ENCODE assay signal across 8 cellular contexts in the genomic region with DNA sequence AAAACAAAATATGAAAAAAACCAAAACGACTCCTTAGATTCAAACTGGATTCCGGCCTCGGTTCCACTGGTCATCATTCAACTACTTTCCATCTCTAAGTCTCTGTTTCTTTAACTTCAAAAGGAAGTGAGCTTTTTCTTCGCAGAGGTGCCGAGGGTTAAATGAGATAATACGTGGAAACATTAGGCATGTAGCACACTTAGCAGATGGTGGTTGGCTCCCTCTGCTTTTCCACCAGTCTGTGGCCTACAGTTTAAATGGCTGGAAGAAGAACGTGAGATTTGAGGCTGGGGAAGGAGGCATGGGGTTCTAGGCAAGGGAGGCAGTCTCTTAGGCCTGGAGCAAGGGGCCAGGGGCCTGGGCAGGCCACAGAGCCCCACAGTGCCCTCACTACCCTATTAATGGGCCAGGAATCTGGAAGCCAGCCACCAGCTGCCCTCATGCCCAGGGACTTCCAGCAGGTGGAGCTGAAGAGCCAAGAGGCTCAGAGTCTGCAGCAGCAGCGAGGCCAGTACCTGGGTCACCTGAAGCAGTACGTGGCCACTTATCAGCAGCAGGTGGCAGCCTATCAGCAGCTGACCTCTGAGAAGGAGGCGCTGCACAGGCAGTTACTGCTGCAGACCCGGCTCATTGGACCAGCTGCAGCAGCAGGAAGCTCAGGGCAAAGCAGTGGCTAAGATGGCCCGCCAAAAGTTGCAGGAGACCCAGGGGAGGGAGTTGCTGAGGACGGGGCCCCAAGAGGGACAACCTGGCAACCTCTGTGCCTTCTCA. TPM values are rescaled to one million over a fixed set of nuclear protein-coding genes. Genes with fewer than 3 reads are reported as not detected.
A peak's percentile ranks its signal among the peaks of the same experiment; 100 is the strongest.
DNase-seq lines count a peak whose midpoint lies in the region; FAIRE-seq and TF ChIP-seq lines count a peak whose summit lies in the region.
"Not testable (repeated sequence)": the region's sequence is repeated elsewhere in the genome, so short reads cannot be mapped to it uniquely, and the experiment has no call there.

No MANE protein-coding gene starts in this region.

- not testable (repeated sequence) for H3K27ac Mint-ChIP-seq in activated T-cell treated with anti-CD3 and anti-CD28 coated beads, Interleukin-2, amount 50 U/mL, for 24 hours
- peak overlapping the region; percentile 85 for H3K27ac Mint-ChIP-seq in endodermal cell

- H3K4me1 ChIP-seq in endodermal cell (ENCODE audit: control insufficient read depth, insufficient read depth, low read length); liver (ENCODE audit: control insufficient read depth in 4 of 4, insufficient read depth in 4 of 4, low read length in 3 of 4): not testable (repeated sequence)

- TF ChIP-seq CTCF in endodermal cell (conservative IDR thresholded peaks at IDR 0.05), result peak; percentile 95
- peak; percentile 75 for TF ChIP-seq CTCF in liver (IDR thresholded peaks at IDR 0.05; ENCODE audit: low read depth, low read length, missing input control)

- H3K4me3 Mint-ChIP-seq in activated T-cell treated with anti-CD3 and anti-CD28 coated beads, Interleukin-2, amount 50 U/mL, for 24 hours; endodermal cell: not testable (repeated sequence)

- H3K36me3 Mint-ChIP-seq in activated T-cell treated with anti-CD3 and anti-CD28 coated beads, Interleukin-2, amount 50 U/mL, for 24 hours (ENCODE audit: low read depth); endodermal cell (ENCODE audit: low read depth): not testable (repeated sequence)

- H3K36me3 ChIP-seq in endodermal cell (ENCODE audit: control insufficient read depth, insufficient read depth, low read length); liver (ENCODE audit: control insufficient read depth in 4 of 4, insufficient read depth in 3 of 4, low read depth in 1 of 4, low read length in 3 of 4): not testable (repeated sequence)

- H3K4me1 Mint-ChIP-seq in activated T-cell treated with anti-CD3 and anti-CD28 coated beads, Interleukin-2, amount 50 U/mL, for 24 hours (ENCODE audit: low read depth), result peaks cover 11% of the 10 kb centered on the region
- H3K4me1 Mint-ChIP-seq in endodermal cell, result not testable (repeated sequence)

- not testable (repeated sequence) for H3K9me3 Mint-ChIP-seq in activated T-cell treated with anti-CD3 and anti-CD28 coated beads, Interleukin-2, amount 50 U/mL, for 24 hours; endodermal cell

- H3K27ac ChIP-seq in endodermal cell (ENCODE audit: low read depth, low read length); liver (ENCODE audit: low read depth in 1 of 2, low read length in 2 of 2): not testable (repeated sequence)

- H3K27me3 Mint-ChIP-seq in activated T-cell treated with anti-CD3 and anti-CD28 coated beads, Interleukin-2, amount 50 U/mL, for 24 hours; endodermal cell (ENCODE audit: insufficient read depth): not testable (repeated sequence)

- 56 to 57% methylated on average over 11 to 13 of the region's 13 CpGs for WGBS in endodermal cell (ENCODE audit: insufficient coverage in 1 of 2, insufficient read length in 1 of 2), 2 experiments
- 43% methylated on average over 13 of the region's 13 CpGs for WGBS in liver

- H3K9me3 ChIP-seq in endodermal cell (ENCODE audit: control insufficient read depth, low read length); liver (ENCODE audit: control insufficient read depth in 4 of 4, low read length in 3 of 4): not testable (repeated sequence)

- not testable (repeated sequence) for TF ChIP-seq POLR2A in GM12891 (IDR thresholded peaks at IDR 0.05; ENCODE audit: low read depth, low read length)

- FAIRE-seq in GM12891 (lab: Jason Lieb, UNC), result peak; percentile 71

- not testable (repeated sequence) for H3K4me3 ChIP-seq in endodermal cell (ENCODE audit: low read length); liver (ENCODE audit: low read depth in 1 of 3, low read length in 3 of 3)

- not testable (repeated sequence) for H3K27me3 ChIP-seq in endodermal cell (ENCODE audit: control insufficient read depth, insufficient read depth, low read length, poor library complexity, severe bottlenecking); liver (ENCODE audit: control insufficient read depth in 4 of 4, insufficient read depth in 4 of 4, low read length in 3 of 4)

- peak; percentile 85 to 88 for TF ChIP-seq RAD21 in liver (IDR thresholded peaks at IDR 0.05)

- DNase-seq in A172 (ENCODE audit: low spot score), result peak; percentile 69
- DNase-seq in GM12891 (ENCODE audit: insufficient read length, low spot score), result not testable (repeated sequence)
- DNase-seq in NCI-H146 treated with DMSO at 0.1 percent for 48 hours (lab: John Stamatoyannopoulos, UW; ENCODE audit: unreplicated experiment), result peak; percentile 79
- peak; percentile 81 for DNase-seq in SK-MEL-5 (ENCODE audit: low read depth, low spot score)
- DNase-seq in activated T-cell treated with anti-CD3 and anti-CD28 coated beads, Interleukin-2, amount 50 U/mL, for 24 hours, result peak; percentile 82
- DNase-seq in endodermal cell, result peak; percentile 99
- peak; percentile 26 to 51 for DNase-seq in stimulated activated CD4-positive, alpha-beta T cell treated with anti-CD3 and anti-CD28 coated beads, Interleukin-1b, Interleukin-23, amount 100 ng/mL, for 1 hour (ENCODE audit: low read depth in 2 of 2)

- not testable (repeated sequence) for H3K9ac ChIP-seq in endodermal cell (ENCODE audit: extremely low read depth, low read length, poor library complexity, severe bottlenecking); liver (ENCODE audit: low read depth in 1 of 2, low read length in 2 of 2)

- in situ Hi-C loops in SK-MEL-5 (cut with HindIII; ENCODE audit: low pct_unique_long_range_greater_than_20kb, low sequenced_read_pairs), result not testable (repeated sequence)

TF ChIP-seq in liver, 16 proteins besides CTCF, POLR2A, EP300 and RAD21:
- TF ChIP-seq HNF4A (conservative IDR thresholded peaks at IDR 0.05) (peak; percentile 12 to 28), RXRA (IDR thresholded peaks at IDR 0.05) (peak in 1 of 2 donors; percentile 35), SP1 (IDR thresholded peaks at IDR 0.05) (peak; percentile 22)

RNA-seq across cellular contexts. Expression of a gene that starts 27.8 kb away (rescaled TPM):
- total RNA-seq in A172 (2014; rRNA removed; shearing (Covaris generic)), result 82.9 and 90.4 TPM in 2 replicates
- 16.2 TPM for polyA plus RNA-seq in GM12891 (2012; ENCODE audit: low read depth, missing spikeins)
- 88.4 and 99.6 TPM in 2 replicates for total RNA-seq in SK-MEL-5 (2014; rRNA removed; shearing (Covaris generic))
- polyA plus RNA-seq in SK-MEL-5 (2015; cell fraction: cytosol; rRNA removed), result 65.1 and 69.2 TPM in 2 replicates
- polyA plus RNA-seq in SK-MEL-5 (2015; cell fraction: nucleus; rRNA removed), result 28.8 and 29.4 TPM in 2 replicates
- total RNA-seq in endodermal cell (100 to 1,000 TPM in 1 of 2 donors, 10 to 100 TPM in 1; 89.3 to 103 TPM), liver (10 to 100 TPM; 22.8 to 26.6 TPM)
- 100 TPM for polyA plus RNA-seq in endodermal cell (2013, experiment 1 of 2)
- polyA plus RNA-seq in endodermal cell (2013, experiment 2 of 2), result 98.5 TPM
- 10 to 100 TPM; 24.3 to 25.4 TPM for polyA plus RNA-seq in liver

RNA-seq across cellular contexts. Expression of a gene that starts 43.9 kb away (rescaled TPM):
- total RNA-seq in A172 (2014; rRNA removed; shearing (Covaris generic)), result not detected in 2 replicates
- 0.06 TPM for polyA plus RNA-seq in GM12891 (2012; ENCODE audit: low read depth, missing spikeins)
- total RNA-seq in SK-MEL-5 (2014; rRNA removed; shearing (Covaris generic)), result 0.18 TPM in 1 of 2 replicates, not detected in the other
- polyA plus RNA-seq in SK-MEL-5 (2015; cell fraction: cytosol; rRNA removed), result 0.14 and 0.19 TPM in 2 replicates
- 0.28 TPM in 1 of 2 replicates, not detected in the other for polyA plus RNA-seq in SK-MEL-5 (2015; cell fraction: nucleus; rRNA removed)
- total RNA-seq in endodermal cell (under 1 TPM; 0.15 to 0.46 TPM), liver (under 1 TPM in 1 of 2 donors, not detected in 1; 0.08 TPM)
- 0.21 TPM for polyA plus RNA-seq in endodermal cell (2013, experiment 1 of 2)
- polyA plus RNA-seq in endodermal cell (2013, experiment 2 of 2), result not detected
- polyA plus RNA-seq in liver, result under 1 TPM in 1 of 2 donors, not detected in 1; 0.17 TPM

RNA-seq across cellular contexts. Expression of a gene that starts 58.9 kb away (rescaled TPM):
- 1.8 and 8.3 TPM in 2 replicates for total RNA-seq in A172 (2014; rRNA removed; shearing (Covaris generic))
- 0.55 TPM for polyA plus RNA-seq in GM12891 (2012; ENCODE audit: low read depth, missing spikeins)
- total RNA-seq in SK-MEL-5 (2014; rRNA removed; shearing (Covaris generic)), result 2.1 and 2.2 TPM in 2 replicates
- polyA plus RNA-seq in SK-MEL-5 (2015; cell fraction: cytosol; rRNA removed), result 0.96 and 2.8 TPM in 2 replicates
- 1.6 and 2.8 TPM in 2 replicates for polyA plus RNA-seq in SK-MEL-5 (2015; cell fraction: nucleus; rRNA removed)
- total RNA-seq in endodermal cell (1 to 10 TPM; 2.5 to 3.6 TPM), liver (1 to 10 TPM in 1 of 2 donors, under 1 TPM in 1; 0.19 to 1.0 TPM)
- 2.0 TPM for polyA plus RNA-seq in endodermal cell (2013, experiment 1 of 2)
- polyA plus RNA-seq in endodermal cell (2013, experiment 2 of 2), result 2.5 TPM
- polyA plus RNA-seq in liver, result under 1 TPM; 0.39 to 0.57 TPM

RNA-seq across cellular contexts. Expression of a gene that starts 59.2 kb away (rescaled TPM):
- 4.8 and 5.7 TPM in 2 replicates for total RNA-seq in A172 (2014; rRNA removed; shearing (Covaris generic))
- polyA plus RNA-seq in GM12891 (2012; ENCODE audit: low read depth, missing spikeins), result 2.0 TPM
- total RNA-seq in SK-MEL-5 (2014; rRNA removed; shearing (Covaris generic)), result 5.5 and 10.9 TPM in 2 replicates
- 7.3 and 11.3 TPM in 2 replicates for polyA plus RNA-seq in SK-MEL-5 (2015; cell fraction: cytosol; rRNA removed)
- 8.3 and 9.7 TPM in 2 replicates for polyA plus RNA-seq in SK-MEL-5 (2015; cell fraction: nucleus; rRNA removed)
- 1 to 10 TPM; 4.8 to 5.4 TPM for total RNA-seq in endodermal cell
- polyA plus RNA-seq in endodermal cell (2013, experiment 1 of 2), result 1.9 TPM
- polyA plus RNA-seq in endodermal cell (2013, experiment 2 of 2), result 3.3 TPM
- 1 to 10 TPM; 6.7 to 8.6 TPM for total RNA-seq in liver
- polyA plus RNA-seq in liver, result 1 to 10 TPM; 2.5 to 3.5 TPM

RNA-seq across cellular contexts. Expression of a gene that starts 59.5 kb away (rescaled TPM):
- total RNA-seq in A172 (2014; rRNA removed; shearing (Covaris generic)), result 35.1 and 52.7 TPM in 2 replicates
- 88.7 TPM for polyA plus RNA-seq in GM12891 (2012; ENCODE audit: low read depth, missing spikeins)
- total RNA-seq in SK-MEL-5 (2014; rRNA removed; shearing (Covaris generic)), result 40.0 and 47.2 TPM in 2 replicates
- 48.2 and 65.3 TPM in 2 replicates for polyA plus RNA-seq in SK-MEL-5 (2015; cell fraction: cytosol; rRNA removed)
- polyA plus RNA-seq in SK-MEL-5 (2015; cell fraction: nucleus; rRNA removed), result 30.6 and 39.1 TPM in 2 replicates
- total RNA-seq in endodermal cell (10 to 100 TPM; 31.3 to 34.0 TPM), liver (10 to 100 TPM; 14.9 to 19.5 TPM)
- polyA plus RNA-seq in endodermal cell (2013, experiment 1 of 2), result 19.0 TPM
- 19.4 TPM for polyA plus RNA-seq in endodermal cell (2013, experiment 2 of 2)
- 100 to 1,000 TPM in 1 of 2 donors, 10 to 100 TPM in 1; 79.1 to 107 TPM for polyA plus RNA-seq in liver
